ENCODE assay signal across 1 cellular context in the genomic region with DNA sequence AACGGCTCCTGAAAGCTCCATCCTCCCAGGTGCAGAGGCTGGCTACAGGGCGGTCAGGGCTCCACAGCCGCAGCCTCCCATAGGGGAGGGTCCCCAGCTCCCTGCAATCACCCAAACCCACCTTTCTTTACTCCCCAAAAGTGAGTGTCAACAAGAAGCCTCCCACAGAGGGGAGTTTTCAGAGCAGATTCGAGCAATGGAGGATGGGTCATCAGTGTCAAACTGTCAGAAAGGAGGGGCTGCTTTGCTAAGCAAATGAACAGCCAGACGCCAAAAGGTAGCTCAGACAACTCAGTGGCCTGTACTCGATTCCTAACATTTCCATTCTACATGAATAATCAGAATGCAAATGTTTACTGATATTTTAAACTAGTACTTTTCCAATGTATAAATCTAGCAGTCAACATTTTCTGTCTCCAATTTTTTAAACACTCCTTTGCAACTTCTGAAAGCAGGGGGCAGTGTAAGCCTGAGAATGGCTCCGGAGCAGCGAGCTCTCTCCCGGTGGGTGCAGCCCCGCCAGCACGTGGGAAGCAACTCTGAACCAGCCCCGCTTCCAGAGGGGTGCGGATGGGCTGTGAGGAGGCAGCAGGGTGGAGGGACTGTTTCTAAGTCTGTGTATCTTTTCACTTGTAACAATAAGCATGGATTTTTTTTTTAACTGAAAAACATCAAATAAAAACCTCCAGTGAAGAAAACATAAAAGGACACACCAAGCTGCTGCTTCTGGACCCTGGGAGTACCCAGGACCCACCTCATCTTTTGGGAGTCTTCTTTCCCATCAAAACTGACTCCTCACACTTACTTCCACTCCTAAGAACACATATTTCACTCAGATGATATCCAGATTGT.
TF ChIP-seq lines count a peak whose summit lies in the region.

No MANE protein-coding gene starts in this region.

TF ChIP-seq in H1, 55 proteins besides CTCF, POLR2A, EP300 and RAD21:
- TF ChIP-seq, protein P1, sequence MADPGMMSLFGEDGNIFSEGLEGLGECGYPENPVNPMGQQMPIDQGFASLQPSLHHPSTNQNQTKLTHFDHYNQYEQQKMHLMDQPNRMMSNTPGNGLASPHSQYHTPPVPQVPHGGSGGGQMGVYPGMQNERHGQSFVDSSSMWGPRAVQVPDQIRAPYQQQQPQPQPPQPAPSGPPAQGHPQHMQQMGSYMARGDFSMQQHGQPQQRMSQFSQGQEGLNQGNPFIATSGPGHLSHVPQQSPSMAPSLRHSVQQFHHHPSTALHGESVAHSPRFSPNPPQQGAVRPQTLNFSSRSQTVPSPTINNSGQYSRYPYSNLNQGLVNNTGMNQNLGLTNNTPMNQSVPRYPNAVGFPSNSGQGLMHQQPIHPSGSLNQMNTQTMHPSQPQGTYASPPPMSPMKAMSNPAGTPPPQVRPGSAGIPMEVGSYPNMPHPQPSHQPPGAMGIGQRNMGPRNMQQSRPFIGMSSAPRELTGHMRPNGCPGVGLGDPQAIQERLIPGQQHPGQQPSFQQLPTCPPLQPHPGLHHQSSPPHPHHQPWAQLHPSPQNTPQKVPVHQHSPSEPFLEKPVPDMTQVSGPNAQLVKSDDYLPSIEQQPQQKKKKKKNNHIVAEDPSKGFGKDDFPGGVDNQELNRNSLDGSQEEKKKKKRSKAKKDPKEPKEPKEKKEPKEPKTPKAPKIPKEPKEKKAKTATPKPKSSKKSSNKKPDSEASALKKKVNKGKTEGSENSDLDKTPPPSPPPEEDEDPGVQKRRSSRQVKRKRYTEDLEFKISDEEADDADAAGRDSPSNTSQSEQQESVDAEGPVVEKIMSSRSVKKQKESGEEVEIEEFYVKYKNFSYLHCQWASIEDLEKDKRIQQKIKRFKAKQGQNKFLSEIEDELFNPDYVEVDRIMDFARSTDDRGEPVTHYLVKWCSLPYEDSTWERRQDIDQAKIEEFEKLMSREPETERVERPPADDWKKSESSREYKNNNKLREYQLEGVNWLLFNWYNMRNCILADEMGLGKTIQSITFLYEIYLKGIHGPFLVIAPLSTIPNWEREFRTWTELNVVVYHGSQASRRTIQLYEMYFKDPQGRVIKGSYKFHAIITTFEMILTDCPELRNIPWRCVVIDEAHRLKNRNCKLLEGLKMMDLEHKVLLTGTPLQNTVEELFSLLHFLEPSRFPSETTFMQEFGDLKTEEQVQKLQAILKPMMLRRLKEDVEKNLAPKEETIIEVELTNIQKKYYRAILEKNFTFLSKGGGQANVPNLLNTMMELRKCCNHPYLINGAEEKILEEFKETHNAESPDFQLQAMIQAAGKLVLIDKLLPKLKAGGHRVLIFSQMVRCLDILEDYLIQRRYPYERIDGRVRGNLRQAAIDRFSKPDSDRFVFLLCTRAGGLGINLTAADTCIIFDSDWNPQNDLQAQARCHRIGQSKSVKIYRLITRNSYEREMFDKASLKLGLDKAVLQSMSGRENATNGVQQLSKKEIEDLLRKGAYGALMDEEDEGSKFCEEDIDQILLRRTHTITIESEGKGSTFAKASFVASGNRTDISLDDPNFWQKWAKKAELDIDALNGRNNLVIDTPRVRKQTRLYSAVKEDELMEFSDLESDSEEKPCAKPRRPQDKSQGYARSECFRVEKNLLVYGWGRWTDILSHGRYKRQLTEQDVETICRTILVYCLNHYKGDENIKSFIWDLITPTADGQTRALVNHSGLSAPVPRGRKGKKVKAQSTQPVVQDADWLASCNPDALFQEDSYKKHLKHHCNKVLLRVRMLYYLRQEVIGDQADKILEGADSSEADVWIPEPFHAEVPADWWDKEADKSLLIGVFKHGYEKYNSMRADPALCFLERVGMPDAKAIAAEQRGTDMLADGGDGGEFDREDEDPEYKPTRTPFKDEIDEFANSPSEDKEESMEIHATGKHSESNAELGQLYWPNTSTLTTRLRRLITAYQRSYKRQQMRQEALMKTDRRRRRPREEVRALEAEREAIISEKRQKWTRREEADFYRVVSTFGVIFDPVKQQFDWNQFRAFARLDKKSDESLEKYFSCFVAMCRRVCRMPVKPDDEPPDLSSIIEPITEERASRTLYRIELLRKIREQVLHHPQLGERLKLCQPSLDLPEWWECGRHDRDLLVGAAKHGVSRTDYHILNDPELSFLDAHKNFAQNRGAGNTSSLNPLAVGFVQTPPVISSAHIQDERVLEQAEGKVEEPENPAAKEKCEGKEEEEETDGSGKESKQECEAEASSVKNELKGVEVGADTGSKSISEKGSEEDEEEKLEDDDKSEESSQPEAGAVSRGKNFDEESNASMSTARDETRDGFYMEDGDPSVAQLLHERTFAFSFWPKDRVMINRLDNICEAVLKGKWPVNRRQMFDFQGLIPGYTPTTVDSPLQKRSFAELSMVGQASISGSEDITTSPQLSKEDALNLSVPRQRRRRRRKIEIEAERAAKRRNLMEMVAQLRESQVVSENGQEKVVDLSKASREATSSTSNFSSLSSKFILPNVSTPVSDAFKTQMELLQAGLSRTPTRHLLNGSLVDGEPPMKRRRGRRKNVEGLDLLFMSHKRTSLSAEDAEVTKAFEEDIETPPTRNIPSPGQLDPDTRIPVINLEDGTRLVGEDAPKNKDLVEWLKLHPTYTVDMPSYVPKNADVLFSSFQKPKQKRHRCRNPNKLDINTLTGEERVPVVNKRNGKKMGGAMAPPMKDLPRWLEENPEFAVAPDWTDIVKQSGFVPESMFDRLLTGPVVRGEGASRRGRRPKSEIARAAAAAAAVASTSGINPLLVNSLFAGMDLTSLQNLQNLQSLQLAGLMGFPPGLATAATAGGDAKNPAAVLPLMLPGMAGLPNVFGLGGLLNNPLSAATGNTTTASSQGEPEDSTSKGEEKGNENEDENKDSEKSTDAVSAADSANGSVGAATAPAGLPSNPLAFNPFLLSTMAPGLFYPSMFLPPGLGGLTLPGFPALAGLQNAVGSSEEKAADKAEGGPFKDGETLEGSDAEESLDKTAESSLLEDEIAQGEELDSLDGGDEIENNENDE (IDR thresholded peaks at IDR 0.05; ENCODE audit: insufficient replicate concordance, low read length) = no peak
- TF ChIP-seq CREB1 (IDR thresholded peaks at IDR 0.05) (no peak), BRCA1 (IDR thresholded peaks at IDR 0.05; ENCODE audit: low read depth, low read length) (no peak), CHD2 (IDR thresholded peaks at IDR 0.05; ENCODE audit: low read length) (no peak), RBBP5 (IDR thresholded peaks at IDR 0.05; ENCODE audit: borderline replicate concordance, low read depth, low read length) (no peak), SIN3A (conservative IDR thresholded peaks at IDR 0.05 in 1 of 2, IDR thresholded peaks at IDR 0.05 in 1 of 2; ENCODE audit: low read depth in 1 of 2, low read length in 2 of 2) (peak in 1 of 2 experiments; percentile 70; a peak in 1 of 4 replicates), MAFK (IDR thresholded peaks at IDR 0.05; ENCODE audit: low read depth, low read length) (no peak), JUN (IDR thresholded peaks at IDR 0.05; ENCODE audit: low read depth, low read length) (no peak), SAP30 (IDR thresholded peaks at IDR 0.05; ENCODE audit: insufficient read depth, insufficient replicate concordance, low read length) (no peak), POLR2AphosphoS5 (IDR thresholded peaks at IDR 0.05; ENCODE audit: low read depth, low read length) (no peak), SUZ12 (IDR thresholded peaks at IDR 0.05; ENCODE audit: low read length) (no peak)
- TF ChIP-seq, protein P2, sequence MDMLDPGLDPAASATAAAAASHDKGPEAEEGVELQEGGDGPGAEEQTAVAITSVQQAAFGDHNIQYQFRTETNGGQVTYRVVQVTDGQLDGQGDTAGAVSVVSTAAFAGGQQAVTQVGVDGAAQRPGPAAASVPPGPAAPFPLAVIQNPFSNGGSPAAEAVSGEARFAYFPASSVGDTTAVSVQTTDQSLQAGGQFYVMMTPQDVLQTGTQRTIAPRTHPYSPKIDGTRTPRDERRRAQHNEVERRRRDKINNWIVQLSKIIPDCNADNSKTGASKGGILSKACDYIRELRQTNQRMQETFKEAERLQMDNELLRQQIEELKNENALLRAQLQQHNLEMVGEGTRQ (IDR thresholded peaks at IDR 0.05; ENCODE audit: low read length) = peak; percentile 35; the same call in 1 of the 2 replicates
- TF ChIP-seq, protein P3, sequence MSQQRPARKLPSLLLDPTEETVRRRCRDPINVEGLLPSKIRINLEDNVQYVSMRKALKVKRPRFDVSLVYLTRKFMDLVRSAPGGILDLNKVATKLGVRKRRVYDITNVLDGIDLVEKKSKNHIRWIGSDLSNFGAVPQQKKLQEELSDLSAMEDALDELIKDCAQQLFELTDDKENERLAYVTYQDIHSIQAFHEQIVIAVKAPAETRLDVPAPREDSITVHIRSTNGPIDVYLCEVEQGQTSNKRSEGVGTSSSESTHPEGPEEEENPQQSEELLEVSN (IDR thresholded peaks at IDR 0.05) = peak; percentile 43; the same call in 1 of the 2 replicates
- TF ChIP-seq, protein P4, sequence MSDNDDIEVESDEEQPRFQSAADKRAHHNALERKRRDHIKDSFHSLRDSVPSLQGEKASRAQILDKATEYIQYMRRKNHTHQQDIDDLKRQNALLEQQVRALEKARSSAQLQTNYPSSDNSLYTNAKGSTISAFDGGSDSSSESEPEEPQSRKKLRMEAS (IDR thresholded peaks at IDR 0.05) = peak; percentile 83
